1 cellular context compared by ENCODE assay signal in genomic region chr1:215557992-215558626, GRCh38.
TF ChIP-seq lines count a peak whose summit lies in the region.

No MANE protein-coding gene starts in this region.

TF ChIP-seq in HepG2, 621 proteins besides CTCF, POLR2A, EP300 and RAD21 (continued from another document and continues in another):
- TF ChIP-seq SOX6 (IDR thresholded peaks at IDR 0.05) (no peak), SOX6 (CRISPR knock-in tag; IDR thresholded peaks at IDR 0.05) (peak; percentile 6; the same call in 1 of the 2 replicates), TFAP4 (IDR thresholded peaks at IDR 0.05; ENCODE audit: borderline replicate concordance, low read depth) (peak; percentile 63; the same call in 1 of the 2 replicates), ETV6 (CRISPR knock-in tag; conservative IDR thresholded peaks at IDR 0.05) (no peak), PAXIP1 (CRISPR knock-in tag; conservative IDR thresholded peaks at IDR 0.05) (peak; percentile 67), CSRNP1 (CRISPR knock-in tag; IDR thresholded peaks at IDR 0.05) (no peak), HNF1A (IDR thresholded peaks at IDR 0.05; ENCODE audit: low read depth) (peak; percentile 75), HNF1A (CRISPR knock-in tag; IDR thresholded peaks at IDR 0.05; ENCODE audit: borderline replicate concordance) (peak; percentile 78; the same call in 1 of the 2 replicates), ZFP37 (CRISPR knock-in tag; IDR thresholded peaks at IDR 0.05; ENCODE audit: borderline replicate concordance) (no peak), ZBTB7B (CRISPR knock-in tag; IDR thresholded peaks at IDR 0.05) (no peak), ARID3A (IDR thresholded peaks at IDR 0.05; ENCODE audit: low read depth, low read length) (peak; percentile 75), THAP11 (CRISPR knock-in tag; IDR thresholded peaks at IDR 0.05) (0 out of 2 replicates have a peak, but pooled peaks have one; percentile 11), GABPA (IDR thresholded peaks at IDR 0.05; ENCODE audit: low read depth, low read length) (no peak), GABPA (CRISPR knock-in tag; IDR thresholded peaks at IDR 0.05; ENCODE audit: low read depth) (no peak), THYN1 (CRISPR knock-in tag; IDR thresholded peaks at IDR 0.05; ENCODE audit: borderline replicate concordance, low read depth) (no peak), SOX13 (IDR thresholded peaks at IDR 0.05) (no peak), SOX13 (CRISPR knock-in tag; conservative IDR thresholded peaks at IDR 0.05 in 1 of 2, IDR thresholded peaks at IDR 0.05 in 1 of 2) (peak in 1 of 2 experiments; percentile 57; a peak in 1 of 4 replicates), ZNF883 (CRISPR knock-in tag; IDR thresholded peaks at IDR 0.05; ENCODE audit: not compliant biosample characterization) (no peak), ZNF792 (CRISPR knock-in tag; IDR thresholded peaks at IDR 0.05) (0 out of 2 replicates have a peak, but pooled peaks have one; percentile 14), SAP130 (CRISPR knock-in tag; IDR thresholded peaks at IDR 0.05; ENCODE audit: low read depth) (peak; percentile 45; the same call in 1 of the 2 replicates), ZNF44 (CRISPR knock-in tag; IDR thresholded peaks at IDR 0.05) (no peak), ASH2L (IDR thresholded peaks at IDR 0.05; ENCODE audit: insufficient read length, low read depth, low read length) (peak; percentile 29), NR2F1 (CRISPR knock-in tag; IDR thresholded peaks at IDR 0.05) (no peak), RXRB (CRISPR knock-in tag; IDR thresholded peaks at IDR 0.05; ENCODE audit: borderline replicate concordance) (0 out of 2 replicates have a peak, but pooled peaks have one; percentile 22), NCOA2 (CRISPR knock-in tag; IDR thresholded peaks at IDR 0.05) (0 out of 2 replicates have a peak, but pooled peaks have one; percentile 10), SOX5 (CRISPR knock-in tag; IDR thresholded peaks at IDR 0.05; ENCODE audit: borderline replicate concordance) (peak; percentile 57; the same call in 1 of the 2 replicates), POLR2AphosphoS5 (IDR thresholded peaks at IDR 0.05; ENCODE audit: low read depth, low read length) (0 out of 2 replicates have a peak, but pooled peaks have one; percentile 28), FOXA3 (CRISPR knock-in tag; IDR thresholded peaks at IDR 0.05) (peak; percentile 7; the same call in 1 of the 2 replicates), ZFP1 (CRISPR knock-in tag; IDR thresholded peaks at IDR 0.05) (peak; percentile 87; the same call in 1 of the 2 replicates), E2F5 (CRISPR knock-in tag; conservative IDR thresholded peaks at IDR 0.05) (no peak), SALL1 (CRISPR knock-in tag; IDR thresholded peaks at IDR 0.05) (peak; percentile 51), ZNF362 (CRISPR knock-in tag; IDR thresholded peaks at IDR 0.05; ENCODE audit: borderline replicate concordance) (peak; percentile 40; the same call in 1 of the 2 replicates), NONO (IDR thresholded peaks at IDR 0.05) (no peak), NONO (CRISPR knock-in tag; conservative IDR thresholded peaks at IDR 0.05) (0 out of 2 replicates have a peak, but pooled peaks have one; percentile 31), CREM (IDR thresholded peaks at IDR 0.05) (peak; percentile 27; the same call in 1 of the 2 replicates), CREM (CRISPR knock-in tag; IDR thresholded peaks at IDR 0.05) (no peak), ZGPAT (CRISPR knock-in tag; IDR thresholded peaks at IDR 0.05) (no peak), DZIP1 (CRISPR knock-in tag; IDR thresholded peaks at IDR 0.05) (no peak), ZNF652 (CRISPR knock-in tag; IDR thresholded peaks at IDR 0.05; ENCODE audit: borderline replicate concordance, low read depth) (peak; percentile 64), CEBPG (CRISPR knock-in tag; IDR thresholded peaks at IDR 0.05) (peak; percentile 26; the same call in 1 of the 2 replicates), ZKSCAN8 (CRISPR knock-in tag; IDR thresholded peaks at IDR 0.05; ENCODE audit: borderline replicate concordance) (peak; percentile 21; the same call in 1 of the 2 replicates), ZBTB7A (CRISPR knock-in tag; IDR thresholded peaks at IDR 0.05) (no peak)
